In the genomic region with DNA sequence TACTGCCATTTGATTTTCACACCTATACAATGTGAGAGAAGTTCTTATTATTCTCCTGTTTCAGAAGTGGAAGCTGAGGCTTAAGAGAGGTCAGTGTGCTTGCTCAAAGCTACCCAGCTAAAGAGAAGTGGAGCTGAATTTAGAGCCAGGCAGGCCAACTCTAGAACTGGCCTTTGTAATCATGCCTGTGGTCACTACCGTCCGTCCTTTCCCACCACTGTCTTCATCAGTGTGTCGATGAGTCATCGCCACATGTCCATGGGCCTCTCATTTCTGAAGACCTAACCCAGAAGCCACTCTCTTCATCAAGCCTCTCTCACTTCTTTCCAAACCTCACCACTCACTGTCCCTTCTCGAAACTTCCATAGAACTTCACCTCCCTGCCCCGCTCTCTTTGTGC, we compare ENCODE assay signal across 1 cellular context.
TF ChIP-seq lines count a peak whose summit lies in the region.

No MANE protein-coding gene starts in this region.

TF ChIP-seq in K562, 482 proteins besides CTCF, POLR2A, EP300 and RAD21 (continued from another document):
- TF ChIP-seq TRIM24 (IDR thresholded peaks at IDR 0.05), result no peak
- TF ChIP-seq FOSL1 (tag; conservative IDR thresholded peaks at IDR 0.05), result peak; percentile 88
- no peak for TF ChIP-seq ZEB2 (IDR thresholded peaks at IDR 0.05)
- TF ChIP-seq, protein P1, sequence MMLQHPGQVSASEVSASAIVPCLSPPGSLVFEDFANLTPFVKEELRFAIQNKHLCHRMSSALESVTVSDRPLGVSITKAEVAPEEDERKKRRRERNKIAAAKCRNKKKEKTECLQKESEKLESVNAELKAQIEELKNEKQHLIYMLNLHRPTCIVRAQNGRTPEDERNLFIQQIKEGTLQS (IDR thresholded peaks at IDR 0.05), result peak; percentile 87
- TF ChIP-seq, protein P1 (CRISPR knock-in tag; conservative IDR thresholded peaks at IDR 0.05), result no peak
- TF ChIP-seq, protein P2, sequence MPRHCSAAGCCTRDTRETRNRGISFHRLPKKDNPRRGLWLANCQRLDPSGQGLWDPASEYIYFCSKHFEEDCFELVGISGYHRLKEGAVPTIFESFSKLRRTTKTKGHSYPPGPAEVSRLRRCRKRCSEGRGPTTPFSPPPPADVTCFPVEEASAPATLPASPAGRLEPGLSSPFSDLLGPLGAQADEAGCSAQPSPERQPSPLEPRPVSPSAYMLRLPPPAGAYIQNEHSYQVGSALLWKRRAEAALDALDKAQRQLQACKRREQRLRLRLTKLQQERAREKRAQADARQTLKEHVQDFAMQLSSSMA (CRISPR knock-in tag; IDR thresholded peaks at IDR 0.05), result no peak
- TF ChIP-seq CCNT2 (IDR thresholded peaks at IDR 0.05; ENCODE audit: borderline replicate concordance, extremely low read depth, insufficient read length, low read depth, low read length), result no peak
- no peak for TF ChIP-seq TAF15 (IDR thresholded peaks at IDR 0.05; ENCODE audit: low read depth, low read length)
- TF ChIP-seq SETDB1 (IDR thresholded peaks at IDR 0.05; ENCODE audit: low read length), result no peak
- no peak for TF ChIP-seq ZBTB7A (IDR thresholded peaks at IDR 0.05; ENCODE audit: borderline replicate concordance, control insufficient read depth, low read depth, low read length)
- TF ChIP-seq, protein P3, sequence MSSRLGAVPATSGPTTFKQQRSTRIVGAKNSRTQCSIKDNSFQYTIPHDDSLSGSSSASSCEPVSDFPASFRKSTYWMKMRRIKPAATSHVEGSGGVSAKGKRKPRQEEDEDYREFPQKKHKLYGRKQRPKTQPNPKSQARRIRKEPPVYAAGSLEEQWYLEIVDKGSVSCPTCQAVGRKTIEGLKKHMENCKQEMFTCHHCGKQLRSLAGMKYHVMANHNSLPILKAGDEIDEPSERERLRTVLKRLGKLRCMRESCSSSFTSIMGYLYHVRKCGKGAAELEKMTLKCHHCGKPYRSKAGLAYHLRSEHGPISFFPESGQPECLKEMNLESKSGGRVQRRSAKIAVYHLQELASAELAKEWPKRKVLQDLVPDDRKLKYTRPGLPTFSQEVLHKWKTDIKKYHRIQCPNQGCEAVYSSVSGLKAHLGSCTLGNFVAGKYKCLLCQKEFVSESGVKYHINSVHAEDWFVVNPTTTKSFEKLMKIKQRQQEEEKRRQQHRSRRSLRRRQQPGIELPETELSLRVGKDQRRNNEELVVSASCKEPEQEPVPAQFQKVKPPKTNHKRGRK (tag; IDR thresholded peaks at IDR 0.05), result no peak
- TF ChIP-seq, protein P4, sequence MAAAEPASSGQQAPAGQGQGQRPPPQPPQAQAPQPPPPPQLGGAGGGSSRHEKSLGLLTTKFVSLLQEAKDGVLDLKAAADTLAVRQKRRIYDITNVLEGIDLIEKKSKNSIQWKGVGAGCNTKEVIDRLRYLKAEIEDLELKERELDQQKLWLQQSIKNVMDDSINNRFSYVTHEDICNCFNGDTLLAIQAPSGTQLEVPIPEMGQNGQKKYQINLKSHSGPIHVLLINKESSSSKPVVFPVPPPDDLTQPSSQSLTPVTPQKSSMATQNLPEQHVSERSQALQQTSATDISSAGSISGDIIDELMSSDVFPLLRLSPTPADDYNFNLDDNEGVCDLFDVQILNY (CRISPR knock-in tag; IDR thresholded peaks at IDR 0.05), result no peak
- TF ChIP-seq ELF4 (CRISPR knock-in tag; IDR thresholded peaks at IDR 0.05), result 0 out of 2 replicates have a peak, but pooled peaks have one; percentile 12
- no peak for TF ChIP-seq ZNF146 (CRISPR knock-in tag; IDR thresholded peaks at IDR 0.05; ENCODE audit: unreplicated experiment)
- TF ChIP-seq JUNB (CRISPR knock-in tag; conservative IDR thresholded peaks at IDR 0.05), result peak; percentile 82
